ENCODE assay signal across 2 cellular contexts in genomic region chr2:205654878-205655601, GRCh38.
TF ChIP-seq lines count a peak whose summit lies in the region.

No MANE protein-coding gene starts in this region.

TF ChIP-seq in IMR-90, 13 proteins besides CTCF, POLR2A, EP300 and RAD21:
- peak; percentile 71 for TF ChIP-seq FOS (IDR thresholded peaks at IDR 0.05; ENCODE audit: low read depth, low read length)
- TF ChIP-seq NFE2L2 (IDR thresholded peaks at IDR 0.05; ENCODE audit: low read depth, low read length) = no peak
- TF ChIP-seq MAFK (IDR thresholded peaks at IDR 0.05; ENCODE audit: low read depth, low read length) = no peak
- peak; percentile 82 for TF ChIP-seq CEBPB (IDR thresholded peaks at IDR 0.05; ENCODE audit: low read depth, low read length)

TF ChIP-seq in K562, 482 proteins besides CTCF, POLR2A, EP300 and RAD21:
- TF ChIP-seq SPI1 (IDR thresholded peaks at IDR 0.05; ENCODE audit: borderline replicate concordance, low read depth, low read length) (peak; percentile 34; the same call in 1 of the 2 replicates), NR2F6 (CRISPR knock-in tag; IDR thresholded peaks at IDR 0.05) (no peak), THRAP3 (IDR thresholded peaks at IDR 0.05; ENCODE audit: borderline replicate concordance) (no peak), DMBX1 (CRISPR knock-in tag; IDR thresholded peaks at IDR 0.05; ENCODE audit: borderline replicate concordance) (no peak), MYBL2 (IDR thresholded peaks at IDR 0.05; ENCODE audit: low read depth) (no peak), MYBL2 (CRISPR knock-in tag; IDR thresholded peaks at IDR 0.05; ENCODE audit: borderline replicate concordance) (no peak)
